In the genomic region with DNA sequence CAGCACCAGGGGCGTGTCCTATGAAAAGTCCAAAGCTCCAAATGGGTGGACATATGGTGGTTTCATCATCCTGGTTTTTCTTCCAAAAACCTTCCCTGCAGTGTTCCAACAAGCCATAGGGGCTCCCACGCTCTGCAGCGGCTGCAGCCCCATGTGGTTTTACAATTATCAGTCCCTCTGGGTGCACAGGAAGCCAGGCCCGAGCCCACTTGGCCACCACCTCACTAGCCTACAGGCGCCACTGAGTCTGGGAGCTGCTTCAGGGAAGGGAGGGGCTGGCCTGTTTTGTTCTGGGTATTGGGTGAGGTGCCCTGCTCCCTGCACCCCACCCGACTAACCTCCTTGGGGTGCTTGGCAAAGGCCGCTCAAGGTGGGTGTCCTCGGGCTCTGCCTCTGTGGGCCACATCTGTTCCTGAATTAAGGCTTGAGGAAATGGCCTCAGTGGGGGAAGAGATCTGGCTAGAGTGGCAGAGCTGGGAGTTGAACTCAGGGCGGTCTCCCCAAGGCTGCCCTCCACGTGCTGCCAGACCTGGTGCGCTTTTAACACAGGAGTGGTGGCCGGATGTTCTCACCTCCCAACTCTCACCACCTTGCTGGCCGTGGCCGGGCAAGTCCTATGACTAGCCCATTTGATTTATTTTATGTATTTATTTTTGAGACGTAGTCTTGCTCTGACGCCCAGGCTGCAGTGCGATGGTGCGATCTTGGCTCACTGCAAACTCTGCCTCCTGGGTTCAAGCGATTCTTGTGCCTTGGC, we compare ENCODE assay signal across 10 cellular contexts. TPM values are rescaled to one million over a fixed set of nuclear protein-coding genes. Genes with fewer than 3 reads are reported as not detected.
A peak's percentile ranks its signal among the peaks of the same experiment; 100 is the strongest.
DNase-seq lines count a peak whose midpoint lies in the region; ATAC-seq and TF ChIP-seq lines count a peak whose summit lies in the region.
"Had no signal": no experiment of that assay in that cellular context is flagged by ENCODE, and none has a peak within 500 bp of the region (broad histone marks: within the 10 kb centered on the region; RNA-seq: fewer than 3 reads in every experiment).

No MANE protein-coding gene starts in this region.

- POLR2A ChIA-PET in activated CD4-positive, alpha-beta T cell treated with anti-CD3 and anti-CD28 coated beads for 36 hours (lab: Charles Lee), result interaction anchor here (1.1 to 3.6 kb wide), 4 partner anchors 10 to 15 kb away, joined by 3 to 16 read pairs (median 10); no protein-coding TSS in a partner anchor

- peaks cover 76% of the 10 kb centered on the region for H3K4me1 Mint-ChIP-seq in activated CD4-positive, alpha-beta T cell treated with anti-CD3 and anti-CD28 coated beads for 36 hours

- H3K27me3 ChIP-seq in RWPE2 (ENCODE audit: insufficient read depth, poor library complexity, severe bottlenecking), result no peaks in the 10 kb centered on the region
- H3K27me3 ChIP-seq in heart right ventricle, result no peaks in the 10 kb centered on the region
- peaks cover 0 to 5% of the 10 kb centered on the region in 2 donors for H3K27me3 ChIP-seq in stomach smooth muscle (ENCODE audit: control insufficient read depth in 1 of 2, insufficient read depth in 2 of 2, low read length in 2 of 2)

- H3K36me3 ChIP-seq in RWPE2 (ENCODE audit: low read depth), result peaks cover 22% of the 10 kb centered on the region
- peaks cover 0 to 31% (median 9%) of the 10 kb centered on the region in 9 donors for H3K36me3 ChIP-seq in heart right ventricle
- peaks cover 11 to 18% of the 10 kb centered on the region in 2 donors for H3K36me3 ChIP-seq in stomach smooth muscle (ENCODE audit: control insufficient read depth in 2 of 2, insufficient read depth in 2 of 2, low read length in 2 of 2)

- H3K4me3 ChIP-seq in RWPE2 (ENCODE audit: severe bottlenecking), result no peak overlapping the region
- no peak overlapping the region for H3K4me3 ChIP-seq in heart right ventricle
- H3K4me3 ChIP-seq in stomach smooth muscle (ENCODE audit: low read length in 2 of 2), result no peak overlapping the region

- peaks cover 15% of the 10 kb centered on the region for H3K36me3 Mint-ChIP-seq in activated CD4-positive, alpha-beta T cell treated with anti-CD3 and anti-CD28 coated beads for 36 hours (ENCODE audit: low read depth)

- peak overlapping the region; percentile 71 for H3K27ac Mint-ChIP-seq in activated CD4-positive, alpha-beta T cell treated with anti-CD3 and anti-CD28 coated beads for 36 hours

- H3K9me3 ChIP-seq in RWPE2 (ENCODE audit: severe bottlenecking) (no peaks in the 10 kb centered on the region), heart right ventricle (no peaks in the 10 kb centered on the region), stomach smooth muscle (ENCODE audit: control insufficient read depth in 2 of 2, low read length in 2 of 2) (no peaks in the 10 kb centered on the region)

- H3K9ac ChIP-seq in stomach smooth muscle (ENCODE audit: low read length in 2 of 2), result no peak overlapping the region

- TF ChIP-seq CTCF in RWPE2 (IDR thresholded peaks at IDR 0.05; ENCODE audit: poor library complexity, severe bottlenecking), result no peak
- peak in 4 of 9 donors; percentile 23 to 49 (median 40) for TF ChIP-seq CTCF in heart right ventricle (IDR thresholded peaks at IDR 0.05)

- no peak overlapping the region for H3K4me3 Mint-ChIP-seq in activated CD4-positive, alpha-beta T cell treated with anti-CD3 and anti-CD28 coated beads for 36 hours

- no peaks in the 10 kb centered on the region for H3K27me3 Mint-ChIP-seq in activated CD4-positive, alpha-beta T cell treated with anti-CD3 and anti-CD28 coated beads for 36 hours

- ATAC-seq in activated CD4-positive, alpha-beta T cell treated with anti-CD3 and anti-CD28 coated beads for 36 hours, result no peak
- no peak for ATAC-seq in RWPE2 (ENCODE audit: low read depth)
- ATAC-seq in heart right ventricle, result peak; percentile 25 to 75 (median 66)
- no peak for ATAC-seq in GM21737 (IDR thresholded peaks at IDR 0.05; ENCODE audit: unreplicated experiment)

- H3K27ac ChIP-seq in RWPE2 (ENCODE audit: poor library complexity, severe bottlenecking), result peak overlapping the region; percentile 99
- H3K27ac ChIP-seq in heart right ventricle, result peak overlapping the region; percentile 11 to 96 (median 87)
- H3K27ac ChIP-seq in stomach smooth muscle (ENCODE audit: low read length), result peak overlapping the region; percentile 58

- intact Hi-C loops in activated CD4-positive, alpha-beta T cell treated with anti-CD3 and anti-CD28 coated beads for 36 hours (cut with DNase I, micrococcal nuclease), result loop anchor here in 1 of 2 experiments (5.0 kb wide), 1 partner anchor 163 kb away; the partner anchor contains the start of gene ARL2
- intact Hi-C loops in heart right ventricle (cut with DNase I), result loop anchor here in 8 of 10 donors (2.0 to 10.0 kb wide), 8 partner anchors 39 to 268 kb away; partner anchors contain the start of genes ARL2 (in 4 of the 8), BATF2 (in 1 of the 8), SNX15 (in 1 of the 8) and ZNHIT2 (in 1 of the 8)

- WGBS in heart right ventricle, 2 donors, result 62 to 65% methylated on average over 19 of the region's 19 CpGs

- DNase-seq in activated CD4-positive, alpha-beta T cell treated with anti-CD3 and anti-CD28 coated beads for 36 hours, result no peak
- no peak for DNase-seq in activated CD4-positive, alpha-beta T cell treated with anti-CD3 and anti-CD28 coated beads, Interleukin-2, amount 50 U/mL, for 48 hours
- DNase-seq in RWPE2 (ENCODE audit: low spot score) (no peak), heart right ventricle (peak; percentile 72 to 79), SHP77 treated with DMSO at 0.1 percent for 48 hours (lab: John Stamatoyannopoulos, UW) (no peak), LoVo (ENCODE audit: low spot score) (no peak)
- DNase-seq: NCI-H510A treated with DMSO at 0.1 percent for 48 hours; stimulated activated naive CD4-positive, alpha-beta T cell treated with Interleukin-2 at 50 U/mL for 16 hours had no signal

- CTCF ChIA-PET in activated CD4-positive, alpha-beta T cell treated with anti-CD3 and anti-CD28 coated beads for 36 hours (lab: Charles Lee), result interaction anchor here (0.6 to 15.7 kb wide), 15 partner anchors 7 to 485 kb away, joined by 3 to 377 read pairs (median 6); partner anchors contain the start of gene EHD1

- H3K9me3 Mint-ChIP-seq in activated CD4-positive, alpha-beta T cell treated with anti-CD3 and anti-CD28 coated beads for 36 hours (ENCODE audit: low read depth), result no peaks in the 10 kb centered on the region

- H3K4me1 ChIP-seq in RWPE2 (ENCODE audit: insufficient read depth, poor library complexity, severe bottlenecking) (peaks cover 10% of the 10 kb centered on the region), heart right ventricle (peaks cover 39 to 84% (median 81%) of the 10 kb centered on the region in 9 donors), stomach smooth muscle (ENCODE audit: control insufficient read depth, insufficient read depth, low read length) (peaks cover 56% of the 10 kb centered on the region)

RNA-seq across cellular contexts. Expression of gene CDC42BPG, which starts 5.3 kb away (rescaled TPM):
- total RNA-seq in activated CD4-positive, alpha-beta T cell treated with anti-CD3 and anti-CD28 coated beads for 36 hours, result under 1 TPM; 0.28 to 0.39 TPM
- 1 to 10 TPM in 1 of 10 donors, under 1 TPM in 9; 0.04 to 1.3 (median 0.27) TPM for total RNA-seq in heart right ventricle
- under 1 TPM; 0.17 to 0.37 TPM for polyA plus RNA-seq in heart right ventricle

RNA-seq across cellular contexts. Expression of gene EHD1, which starts 28.6 kb away (rescaled TPM):
- 10 to 100 TPM; 71.0 to 73.6 TPM for total RNA-seq in activated CD4-positive, alpha-beta T cell treated with anti-CD3 and anti-CD28 coated beads for 36 hours
- total RNA-seq in heart right ventricle, result 10 to 100 TPM; 30.7 to 73.1 (median 43.9) TPM
- 10 to 100 TPM; 26.0 to 39.7 TPM for polyA plus RNA-seq in heart right ventricle

RNA-seq across cellular contexts. Expression of gene MEN1, which starts 39.4 kb away (rescaled TPM):
- total RNA-seq in activated CD4-positive, alpha-beta T cell treated with anti-CD3 and anti-CD28 coated beads for 36 hours, result 10 to 100 TPM; 34.8 to 38.5 TPM
- total RNA-seq in heart right ventricle, result 10 to 100 TPM in 2 of 10 donors, 1 to 10 TPM in 8; 5.8 to 12.5 (median 8.1) TPM
- 10 to 100 TPM in 1 of 2 donors, 1 to 10 TPM in 1; 9.9 to 10.7 TPM for polyA plus RNA-seq in heart right ventricle

RNA-seq across cellular contexts. Expression of gene MAP4K2, which starts 46.8 kb away (rescaled TPM):
- 10 to 100 TPM; 54.0 to 57.3 TPM for total RNA-seq in activated CD4-positive, alpha-beta T cell treated with anti-CD3 and anti-CD28 coated beads for 36 hours
- total RNA-seq in heart right ventricle, result 10 to 100 TPM in 2 of 10 donors, 1 to 10 TPM in 8; 4.6 to 11.3 (median 8.1) TPM
- polyA plus RNA-seq in heart right ventricle, result 10 to 100 TPM in 1 of 2 donors, 1 to 10 TPM in 1; 7.8 to 19.9 TPM

Comparison
In these comparisons a context has a peak if more than half of its experiments do, and no peak if none do; other contexts are left out.
1. ATAC-seq: peak in heart right ventricle (8 of 8); none in activated CD4-positive, alpha-beta T cell treated with anti-CD3 and anti-CD28 coated beads for 36 hours (single experiment), RWPE2 (single experiment) and GM21737 (single experiment).
2. DNase-seq: peak in heart right ventricle (2 of 2); none in activated CD4-positive, alpha-beta T cell treated with anti-CD3 and anti-CD28 coated beads for 36 hours (single experiment), activated CD4-positive, alpha-beta T cell treated with anti-CD3 and anti-CD28 coated beads, Interleukin-2, amount 50 U/mL, for 48 hours (0 of 2), RWPE2 (single experiment), SHP77 treated with DMSO at 0.1 percent for 48 hours (single experiment) and LoVo (single experiment).
3. Peak in every context shown above with its lines, with median percentiles within 50 percentile points of each other: H3K27ac ChIP-seq.